In genomic region chr3:104988491-104988890, GRCh38 we compare ENCODE assay signal across 25 cellular contexts.
"Had no signal": no experiment of that assay in that cellular context is flagged by ENCODE, and none has a peak within 500 bp of the region (broad histone marks: within the 10 kb centered on the region; RNA-seq: fewer than 3 reads in every experiment).

No MANE protein-coding gene starts in this region.

- H3K4me3 ChIP-seq: colonic mucosa, esophagus muscularis mucosa, gastrocnemius medialis, left lung, right lobe of liver, smooth muscle cell, suprapubic skin, transverse colon, upper lobe of right lung, uterus had no signal

- H3K27me3 ChIP-seq: colonic mucosa, esophagus muscularis mucosa, gastrocnemius medialis, left lung, right lobe of liver, suprapubic skin, transverse colon, upper lobe of right lung, uterus had no signal

- H3K4me1 ChIP-seq: colonic mucosa, esophagus muscularis mucosa, gastrocnemius medialis, left lung, right lobe of liver, suprapubic skin, transverse colon, upper lobe of right lung, uterus had no signal

- H3K9me3 ChIP-seq: colonic mucosa, esophagus muscularis mucosa, gastrocnemius medialis, left lung, right lobe of liver, suprapubic skin, transverse colon, upper lobe of right lung, uterus had no signal

- H3K27ac ChIP-seq: colonic mucosa, esophagus muscularis mucosa, gastrocnemius medialis, left lung, right lobe of liver, suprapubic skin, transverse colon, upper lobe of right lung, uterus had no signal

- DNase-seq: colonic mucosa; effector CD8-positive, alpha-beta T cell; endodermal cell; gastrocnemius medialis; head of caudate nucleus; kidney; left cardiac atrium; left lung; mesenchymal stem cell; naive thymus-derived CD8-positive, alpha-beta T cell; nephron progenitor cell; nucleus accumbens; right lobe of liver; stimulated activated CD4-positive, alpha-beta T cell treated with anti-CD3 and anti-CD28 coated beads, Interleukin-12 subunit alpha, Interleukin-12 subunit beta, amount 100 ng/mL, for 4 hours; stimulated activated CD4-positive, alpha-beta T cell treated with anti-CD3 and anti-CD28 coated beads, Interleukin-1b, Interleukin-23, amount 100 ng/mL, for 48 hours; stimulated activated CD4-positive, alpha-beta T cell treated with anti-CD3 and anti-CD28 coated beads, Interleukin-4, amount 100 ng/mL, for 1 hour; stimulated activated CD8-positive, alpha-beta memory T cell treated with anti-CD3 and anti-CD28 coated beads, Interleukin-4, amount 100 ng/mL, for 48 hours; stimulated activated naive CD4-positive, alpha-beta T cell; stimulated activated naive CD8-positive, alpha-beta T cell treated with anti-CD3 and anti-CD28 coated beads, Interleukin-15, amount 100 ng/mL, for 72 hours; transverse colon; upper lobe of right lung; uterus had no signal

- ATAC-seq: gastrocnemius medialis; left cardiac atrium; left lung; naive thymus-derived CD8-positive, alpha-beta T cell; right lobe of liver; stimulated activated naive CD8-positive, alpha-beta T cell treated with anti-CD3 and anti-CD28 coated beads, Interleukin-15, amount 100 ng/mL, for 72 hours; upper lobe of right lung had no signal

- H3K36me3 ChIP-seq: colonic mucosa, esophagus muscularis mucosa, gastrocnemius medialis, left lung, right lobe of liver, suprapubic skin, transverse colon, upper lobe of right lung, uterus had no signal
